In the genomic region with DNA sequence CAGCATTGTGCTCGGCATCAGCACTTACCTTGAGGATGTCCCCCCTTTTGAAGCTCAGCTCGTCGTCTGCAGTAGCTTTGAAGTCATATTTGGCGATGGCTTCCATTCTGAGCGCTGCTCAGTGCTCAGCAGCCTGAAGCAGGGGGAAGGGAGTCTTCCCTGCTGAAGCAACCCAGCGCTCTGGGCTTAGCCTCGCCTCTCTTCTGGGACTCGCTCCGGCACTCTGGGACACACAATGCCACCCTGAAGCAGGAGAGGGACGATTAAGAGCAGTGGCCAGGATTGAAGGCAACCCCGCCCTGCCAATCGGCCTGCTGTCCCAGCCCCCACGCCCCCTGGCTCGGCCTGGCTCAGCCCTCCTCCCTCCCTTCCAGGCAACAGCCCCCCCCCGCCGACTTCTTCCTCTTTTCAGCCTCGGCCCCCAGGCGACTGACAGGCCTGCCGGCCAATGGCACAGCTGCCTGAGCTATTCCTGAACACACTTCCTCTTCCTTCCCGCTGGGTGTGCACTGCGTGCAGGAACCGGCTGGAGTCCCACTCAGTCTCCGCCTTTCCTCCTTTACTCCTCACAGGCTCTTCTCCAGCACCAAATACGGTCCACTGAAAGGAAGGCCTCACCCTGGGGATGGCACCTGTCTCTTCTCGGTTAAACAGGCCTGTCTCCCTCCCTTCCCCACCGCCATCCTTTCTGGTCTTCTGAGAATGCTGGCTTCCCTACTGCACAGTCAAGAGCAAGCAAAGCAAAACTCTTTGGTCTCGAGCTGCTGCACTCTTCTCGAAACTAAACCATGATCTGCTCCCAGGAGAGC, we compare ENCODE assay signal across 8 cellular contexts. TPM values are rescaled to one million over a fixed set of nuclear protein-coding genes. Genes with fewer than 3 reads are reported as not detected.
A peak's percentile ranks its signal among the peaks of the same experiment; 100 is the strongest.
DNase-seq lines count a peak whose midpoint lies in the region; ATAC-seq and TF ChIP-seq lines count a peak whose summit lies in the region.

No MANE protein-coding gene starts in this region.

- POLR2A ChIA-PET in activated naive CD8-positive, alpha-beta T cell treated with anti-CD3 and anti-CD28 coated beads, Interleukin-2, amount 10 ng/mL, durations not matched to agents 7 days and 5 days (lab: Charles Lee): interaction anchor here (0.5 to 3.9 kb wide), 14 partner anchors 12 to 205 kb away, joined by 3 to 23 read pairs (median 4); partner anchors contain the start of genes GGA3, GRB2, MIF4GD and SLC25A19

- no peak for TF ChIP-seq EP300 in ovary (IDR thresholded peaks at IDR 0.05)

- DNase-seq in G401 (ENCODE audit: low spot score) (peak; percentile 99), HFFc6 (peak; percentile 99), NCI-H1105 (lab: John Stamatoyannopoulos, UW) (peak; percentile 98), SKM-1 treated with dmso at 0.1 percent for 144 hours (lab: John Stamatoyannopoulos, UW; ENCODE audit: unreplicated experiment) (peak; percentile 93), Right ventricle myocardium superior (peak; percentile 100), ovary (peak; percentile 97 to 99 (median 98))
- peak; percentile 82 for DNase-seq in activated naive CD8-positive, alpha-beta T cell treated with anti-CD3 and anti-CD28 coated beads, Interleukin-2, amount 10 ng/mL, durations not matched to agents 7 days and 5 days

- WGBS in ovary, 3 donors: 0% methylated on average over 27 to 28 of the region's 28 CpGs
- WGBS in thymus: 4% methylated on average over 28 of the region's 28 CpGs

- peak overlapping the region; percentile 86 for H3K27ac Mint-ChIP-seq in HFFc6
- H3K27ac Mint-ChIP-seq in activated naive CD8-positive, alpha-beta T cell treated with anti-CD3 and anti-CD28 coated beads, Interleukin-2, amount 10 ng/mL, durations not matched to agents 7 days and 5 days: peak overlapping the region; percentile 83

- intact Hi-C loops in Right ventricle myocardium superior (cut with DNase I): no loop called here
- intact Hi-C loops in ovary (cut with DNase I): no loop called here

- H3K9me3 ChIP-seq in ovary (no peaks in the 10 kb centered on the region), thymus (ENCODE audit: control insufficient read depth) (no peaks in the 10 kb centered on the region)

- H3K27me3 ChIP-seq in ovary: no peaks in the 10 kb centered on the region
- H3K27me3 ChIP-seq in thymus (ENCODE audit: control insufficient read depth, insufficient read depth): no peaks in the 10 kb centered on the region

- peaks cover 5% of the 10 kb centered on the region for H3K4me1 ChIP-seq in ovary (ENCODE audit: insufficient read depth)
- peaks cover 17% of the 10 kb centered on the region for H3K4me1 ChIP-seq in thymus (ENCODE audit: control insufficient read depth, insufficient read depth, low read length)

- peak overlapping the region; percentile 90 for H3K4me3 Mint-ChIP-seq in HFFc6
- peak overlapping the region; percentile 99 for H3K4me3 Mint-ChIP-seq in activated naive CD8-positive, alpha-beta T cell treated with anti-CD3 and anti-CD28 coated beads, Interleukin-2, amount 10 ng/mL, durations not matched to agents 7 days and 5 days

- in situ Hi-C loops in G401 (cut with HindIII; ENCODE audit: low sequenced_read_pairs): no loop called here

- ATAC-seq in activated naive CD8-positive, alpha-beta T cell treated with anti-CD3 and anti-CD28 coated beads, Interleukin-2, amount 10 ng/mL, durations not matched to agents 7 days and 5 days (ENCODE audit: low read depth): peak; percentile 91
- peak; percentile 100 for ATAC-seq in Right ventricle myocardium superior (ENCODE audit: poor library complexity)

- H3K36me3 ChIP-seq in ovary: no peaks in the 10 kb centered on the region
- H3K36me3 ChIP-seq in thymus (ENCODE audit: control insufficient read depth, insufficient read depth): no peaks in the 10 kb centered on the region

- peaks cover 60% of the 10 kb centered on the region for H3K4me1 Mint-ChIP-seq in HFFc6 (ENCODE audit: low read depth)
- H3K4me1 Mint-ChIP-seq in activated naive CD8-positive, alpha-beta T cell treated with anti-CD3 and anti-CD28 coated beads, Interleukin-2, amount 10 ng/mL, durations not matched to agents 7 days and 5 days: peaks cover 59% of the 10 kb centered on the region

- H3K36me3 Mint-ChIP-seq in HFFc6 (ENCODE audit: low read depth): peaks cover 22% of the 10 kb centered on the region
- peaks cover 29% of the 10 kb centered on the region for H3K36me3 Mint-ChIP-seq in activated naive CD8-positive, alpha-beta T cell treated with anti-CD3 and anti-CD28 coated beads, Interleukin-2, amount 10 ng/mL, durations not matched to agents 7 days and 5 days

- H3K9me3 Mint-ChIP-seq in HFFc6: no peaks in the 10 kb centered on the region
- H3K9me3 Mint-ChIP-seq in activated naive CD8-positive, alpha-beta T cell treated with anti-CD3 and anti-CD28 coated beads, Interleukin-2, amount 10 ng/mL, durations not matched to agents 7 days and 5 days: no peaks in the 10 kb centered on the region

- H3K27ac ChIP-seq in ovary (peak overlapping the region in 1 of 2 donors; percentile 39), thymus (ENCODE audit: low read depth) (peak overlapping the region; percentile 78)

- no peaks in the 10 kb centered on the region for H3K27me3 Mint-ChIP-seq in HFFc6 (ENCODE audit: insufficient read depth)
- H3K27me3 Mint-ChIP-seq in activated naive CD8-positive, alpha-beta T cell treated with anti-CD3 and anti-CD28 coated beads, Interleukin-2, amount 10 ng/mL, durations not matched to agents 7 days and 5 days: no peaks in the 10 kb centered on the region

- TF ChIP-seq CTCF in HFFc6 (IDR thresholded peaks at IDR 0.05) (no peak), ovary (IDR thresholded peaks at IDR 0.05) (peak in 2 of 3 donors; percentile 28 to 37)

- TF ChIP-seq POLR2A in ovary (IDR thresholded peaks at IDR 0.05): no peak

- H3K4me3 ChIP-seq in ovary: peak overlapping the region; percentile 44
- H3K4me3 ChIP-seq in thymus (ENCODE audit: low read length): peak overlapping the region; percentile 49

RNA-seq across cellular contexts. Expression of gene GRB2, which starts 11.8 kb away (rescaled TPM):
- total RNA-seq in G401 (2014; rRNA removed; shearing (Covaris generic)): 176 and 195 TPM in 2 replicates
- total RNA-seq in HFFc6 (2021; fragmentation: NEBNext Ultra II Directional; extraction: Animal tissue kit (Norgen Biotek cat#: 25700)): 100 to 1,000 TPM; 104 to 138 (median 116) TPM
- total RNA-seq in activated naive CD8-positive, alpha-beta T cell treated with anti-CD3 and anti-CD28 coated beads, Interleukin-2, amount 10 ng/mL, durations not matched to agents 7 days and 5 days: 100 to 1,000 TPM; 149 to 155 TPM
- total RNA-seq in Right ventricle myocardium superior (53.1 TPM), ovary (10 to 100 TPM; 49.2 to 84.9 (median 62.6) TPM)
- polyA plus RNA-seq in ovary (10 to 100 TPM; 41.5 to 88.2 TPM), thymus (65.1 TPM)
